ENCODE assay signal across 26 cellular contexts in the genomic region with DNA sequence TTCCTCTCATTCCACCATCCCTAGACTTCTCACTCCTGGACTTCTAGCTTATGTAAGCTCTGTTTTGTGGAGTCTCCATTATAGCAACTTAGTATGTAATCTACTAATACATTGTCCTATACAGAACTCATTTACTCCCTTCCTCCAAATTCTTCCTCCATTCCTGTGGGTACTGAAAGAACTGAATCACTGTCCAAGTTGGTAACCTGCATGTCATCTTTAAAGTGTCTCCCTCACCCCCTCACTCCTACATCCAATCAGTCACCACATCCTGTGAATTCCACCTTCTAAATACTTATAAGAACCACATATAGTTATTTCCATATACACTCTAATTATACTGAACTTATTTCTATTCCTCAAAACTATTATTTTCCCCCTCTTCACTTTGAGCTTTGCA.
"Had no signal": no experiment of that assay in that cellular context is flagged by ENCODE, and none has a peak within 500 bp of the region (broad histone marks: within the 10 kb centered on the region; RNA-seq: fewer than 3 reads in every experiment).

No MANE protein-coding gene starts in this region.

- ATAC-seq: activated naive CD4-positive, alpha-beta T cell treated with anti-CD3 and anti-CD28 coated beads, Interleukin-2, amount 50 U/mL, for 72 hours; activated T-helper 17 cell treated with anti-CD3 and anti-CD28 coated beads, Interleukin-2, amount 50 U/mL, for 72 hours; effector memory CD8-positive, alpha-beta T cell; gastroesophageal sphincter; heart left ventricle; naive thymus-derived CD4-positive, alpha-beta T cell; right lobe of liver; stimulated activated effector memory CD8-positive, alpha-beta T cell treated with anti-CD3 and anti-CD28 coated beads, Interleukin-12 subunit alpha, Interleukin-12 subunit beta, amount 100 ng/mL, for 72 hours had no signal

- DNase-seq: activated CD4-positive, alpha-beta T cell treated with anti-CD3 and anti-CD28 coated beads, Interleukin-2, amount 50 U/mL, for 1 hour; activated CD4-positive, CD25-positive, alpha-beta regulatory T cell treated with anti-CD3 and anti-CD28 coated beads, Interleukin-2, amount 50 U/mL, for 72 hours; activated T-cell treated with anti-CD3 and anti-CD28 coated beads, Interleukin-2, amount 50 U/mL, for 24 hours; aorta; colonic mucosa; dorsolateral prefrontal cortex; effector memory CD8-positive, alpha-beta T cell; heart left ventricle; islet precursor cell; naive thymus-derived CD4-positive, alpha-beta T cell; occipital lobe; right lobe of liver; small intestine; stimulated activated CD4-positive, alpha-beta T cell treated with anti-CD3 and anti-CD28 coated beads, Interleukin-2, amount 100 ng/mL, for 24 hours; stomach; T-helper 2 cell had no signal

- H3K9me3 ChIP-seq: colonic mucosa, esophagus muscularis mucosa, gastroesophageal sphincter, heart left ventricle, right lobe of liver, stomach, suprapubic skin, tibial nerve had no signal

- H3K4me1 Mint-ChIP-seq: activated T-helper 17 cell treated with anti-CD3 and anti-CD28 coated beads, Interleukin-2, amount 50 U/mL, for 72 hours; neural crest cell; stimulated activated effector memory CD8-positive, alpha-beta T cell treated with anti-CD3 and anti-CD28 coated beads, Interleukin-12 subunit alpha, Interleukin-12 subunit beta, amount 100 ng/mL, for 72 hours had no signal

- H3K9me3 Mint-ChIP-seq: neural crest cell had no signal

- H3K27me3 Mint-ChIP-seq: activated T-cell treated with anti-CD3 and anti-CD28 coated beads, Interleukin-2, amount 50 U/mL, for 24 hours; activated T-helper 17 cell treated with anti-CD3 and anti-CD28 coated beads, Interleukin-2, amount 50 U/mL, for 72 hours; effector memory CD8-positive, alpha-beta T cell; naive thymus-derived CD4-positive, alpha-beta T cell had no signal

- H3K27me3 ChIP-seq: colonic mucosa, dorsolateral prefrontal cortex, esophagus muscularis mucosa, gastroesophageal sphincter, heart left ventricle, right lobe of liver, stomach, suprapubic skin, tibial nerve had no signal

- H3K4me3 ChIP-seq: colonic mucosa, dorsolateral prefrontal cortex, esophagus muscularis mucosa, gastroesophageal sphincter, heart left ventricle, lung, right lobe of liver, stomach, suprapubic skin, tibial nerve had no signal

- H3K4me3 Mint-ChIP-seq: activated T-cell treated with anti-CD3 and anti-CD28 coated beads, Interleukin-2, amount 50 U/mL, for 24 hours; activated T-helper 17 cell treated with anti-CD3 and anti-CD28 coated beads, Interleukin-2, amount 50 U/mL, for 72 hours; effector memory CD8-positive, alpha-beta T cell; naive thymus-derived CD4-positive, alpha-beta T cell; neural crest cell; stimulated activated effector memory CD8-positive, alpha-beta T cell treated with anti-CD3 and anti-CD28 coated beads, Interleukin-12 subunit alpha, Interleukin-12 subunit beta, amount 100 ng/mL, for 72 hours had no signal

- H3K36me3 Mint-ChIP-seq: stimulated activated effector memory CD8-positive, alpha-beta T cell treated with anti-CD3 and anti-CD28 coated beads, Interleukin-12 subunit alpha, Interleukin-12 subunit beta, amount 100 ng/mL, for 72 hours had no signal

- H3K27ac Mint-ChIP-seq: activated naive CD4-positive, alpha-beta T cell treated with anti-CD3 and anti-CD28 coated beads, Interleukin-2, amount 50 U/mL, for 72 hours; activated T-cell treated with anti-CD3 and anti-CD28 coated beads, Interleukin-2, amount 50 U/mL, for 24 hours; activated T-helper 17 cell treated with anti-CD3 and anti-CD28 coated beads, Interleukin-2, amount 50 U/mL, for 72 hours; effector memory CD8-positive, alpha-beta T cell; naive thymus-derived CD4-positive, alpha-beta T cell; stimulated activated effector memory CD8-positive, alpha-beta T cell treated with anti-CD3 and anti-CD28 coated beads, Interleukin-12 subunit alpha, Interleukin-12 subunit beta, amount 100 ng/mL, for 72 hours had no signal

- H3K4me1 ChIP-seq: colonic mucosa, esophagus muscularis mucosa, gastroesophageal sphincter, heart left ventricle, right lobe of liver, stomach, suprapubic skin, tibial nerve had no signal

- H3K27ac ChIP-seq: colonic mucosa, dorsolateral prefrontal cortex, esophagus muscularis mucosa, gastroesophageal sphincter, heart left ventricle, right lobe of liver, stomach, suprapubic skin, tibial nerve, VCaP had no signal
